ENCODE assay signal across 16 cellular contexts in genomic region chr9:135240222-135240621, GRCh38.
"Had no signal": no experiment of that assay in that cellular context is flagged by ENCODE, and none has a peak within 500 bp of the region (broad histone marks: within the 10 kb centered on the region; RNA-seq: fewer than 3 reads in every experiment).

No MANE protein-coding gene starts in this region.

- H3K27ac Mint-ChIP-seq: activated naive CD4-positive, alpha-beta T cell treated with anti-CD3 and anti-CD28 coated beads, Interleukin-2, amount 10 ng/mL, durations not matched to agents 7 days and 5 days; activated T-helper 2 cell treated with anti-CD3 and anti-CD28 coated beads, Interferon-gamma antibody, Interleukin-2, Interleukin-4, amounts not matched to agents 10 μg/mL and 5 μg/mL and 100 μg/mL, durations not matched to agents 14 hours and 24 hours and 36 hours; dendritic cell treated with granulocyte-macrophage colony-stimulating factor and Interleukin-4, amounts not matched to agents 40 ng/mL and 50 ng/mL, for 4 days; memory B cell; natural killer cell treated with Interleukin-12 subunit alpha and Interleukin-12 subunit beta and Interleukin-15 and Interleukin-18, amount 100 ng/mL, for 72 hours; T-helper 17 cell had no signal

- H3K27me3 ChIP-seq: hepatocyte had no signal

- H3K9me3 Mint-ChIP-seq: activated naive CD4-positive, alpha-beta T cell treated with anti-CD3 and anti-CD28 coated beads, Interleukin-2, amount 10 ng/mL, durations not matched to agents 7 days and 5 days; activated T-helper 2 cell treated with anti-CD3 and anti-CD28 coated beads, Interferon-gamma antibody, Interleukin-2, Interleukin-4, amounts not matched to agents 10 μg/mL and 5 μg/mL and 100 μg/mL, durations not matched to agents 14 hours and 24 hours and 36 hours; central memory CD8-positive, alpha-beta T cell; dendritic cell treated with granulocyte-macrophage colony-stimulating factor and Interleukin-4, amounts not matched to agents 40 ng/mL and 50 ng/mL, for 4 days; natural killer cell treated with Interleukin-12 subunit alpha and Interleukin-12 subunit beta and Interleukin-15 and Interleukin-18, amount 100 ng/mL, for 72 hours had no signal

- H3K4me1 Mint-ChIP-seq: activated naive CD4-positive, alpha-beta T cell treated with anti-CD3 and anti-CD28 coated beads, Interleukin-2, amount 10 ng/mL, durations not matched to agents 7 days and 5 days; central memory CD8-positive, alpha-beta T cell; memory B cell had no signal

- H3K36me3 Mint-ChIP-seq: activated naive CD4-positive, alpha-beta T cell treated with anti-CD3 and anti-CD28 coated beads, Interleukin-2, amount 10 ng/mL, durations not matched to agents 7 days and 5 days; memory B cell; natural killer cell treated with Interleukin-12 subunit alpha and Interleukin-12 subunit beta and Interleukin-15 and Interleukin-18, amount 100 ng/mL, for 72 hours had no signal

- DNase-seq: activated CD4-positive, alpha-beta T cell treated with anti-CD3 and anti-CD28 coated beads, Interleukin-2, amount 50 U/mL, for 1 hour; activated CD4-positive, CD25-positive, alpha-beta regulatory T cell; activated naive CD4-positive, alpha-beta T cell treated with anti-CD3 and anti-CD28 coated beads, Interleukin-2, amount 10 ng/mL, durations not matched to agents 7 days and 5 days; activated T-cell treated with anti-CD3 and anti-CD28 coated beads for 4 hours; erythroblast; stimulated activated CD4-positive, alpha-beta T cell treated with anti-CD3 and anti-CD28 coated beads, Interleukin-15, amount 100 ng/mL, for 24 hours; stimulated activated CD4-positive, alpha-beta T cell treated with anti-CD3 and anti-CD28 coated beads, Interleukin-4, amount 100 ng/mL, for 4 hours; T-helper 17 cell had no signal

- H3K4me1 ChIP-seq: tibial nerve had no signal

- H3K27ac ChIP-seq: hepatocyte, tibial nerve had no signal

- H3K4me3 ChIP-seq: hepatocyte, tibial nerve had no signal

- H3K4me3 Mint-ChIP-seq: activated naive CD4-positive, alpha-beta T cell treated with anti-CD3 and anti-CD28 coated beads, Interleukin-2, amount 10 ng/mL, durations not matched to agents 7 days and 5 days; central memory CD8-positive, alpha-beta T cell; dendritic cell treated with granulocyte-macrophage colony-stimulating factor and Interleukin-4, amounts not matched to agents 40 ng/mL and 50 ng/mL, for 4 days; memory B cell; natural killer cell treated with Interleukin-12 subunit alpha and Interleukin-12 subunit beta and Interleukin-15 and Interleukin-18, amount 100 ng/mL, for 72 hours; T-helper 17 cell had no signal

- H3K9me3 ChIP-seq: tibial nerve had no signal

- ATAC-seq: natural killer cell treated with Interleukin-12 subunit alpha and Interleukin-12 subunit beta and Interleukin-15 and Interleukin-18, amount 100 ng/mL, for 72 hours; SK-N-SH treated with all-trans-retinoic acid at 6 μM for 48 hours; T-helper 17 cell had no signal

- H3K36me3 ChIP-seq: tibial nerve had no signal
